In the genomic region with DNA sequence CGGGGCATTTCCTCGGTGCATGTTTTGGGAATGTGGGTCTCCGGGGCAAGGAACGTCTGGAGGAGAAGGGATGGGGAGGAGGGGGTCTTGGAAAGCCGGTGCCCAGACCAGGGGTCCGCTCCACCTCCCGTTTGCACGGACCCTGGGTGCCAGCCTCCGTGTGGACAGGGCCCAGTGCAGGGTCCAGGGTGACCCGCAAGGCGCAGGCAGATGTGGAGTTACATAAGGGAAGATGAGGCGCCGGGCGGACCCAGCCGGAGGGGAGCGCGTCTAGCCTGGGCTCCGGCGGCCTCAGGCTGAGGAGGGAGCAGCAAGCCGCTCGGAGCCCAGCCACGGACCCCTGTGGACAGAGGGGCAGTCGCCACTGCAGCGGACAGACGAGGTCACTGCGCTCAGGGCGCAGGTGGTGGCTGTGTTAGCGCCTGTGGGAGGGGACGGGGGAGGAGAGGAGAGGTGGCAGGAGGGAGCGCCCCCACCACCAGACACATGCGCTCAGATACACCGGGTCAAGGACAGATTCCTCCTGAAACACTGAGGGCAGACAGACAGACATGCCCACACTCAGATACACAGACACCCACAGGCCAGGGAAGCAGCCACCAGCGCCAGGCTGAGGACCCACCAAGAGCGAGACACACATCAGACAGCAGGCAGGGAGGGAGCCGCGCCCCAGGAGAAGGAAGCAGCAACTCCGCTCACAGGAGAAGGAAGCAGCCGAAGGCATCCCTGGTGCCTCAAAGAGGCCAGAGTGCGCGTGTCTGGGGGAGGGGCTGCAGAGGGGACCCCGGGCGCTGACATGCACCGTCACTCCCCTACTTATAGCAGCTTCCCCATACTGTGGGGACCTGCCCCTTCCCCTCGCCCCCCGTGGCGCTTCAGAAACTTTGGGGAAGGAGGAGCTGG, we compare ENCODE assay signal across 1 cellular context.
A peak's percentile ranks its signal among the peaks of the same experiment; 100 is the strongest.
TF ChIP-seq lines count a peak whose summit lies in the region.

No MANE protein-coding gene starts in this region.

TF ChIP-seq in HepG2, 621 proteins besides CTCF, POLR2A, EP300 and RAD21 (continued from another document):
- TF ChIP-seq, protein P1, sequence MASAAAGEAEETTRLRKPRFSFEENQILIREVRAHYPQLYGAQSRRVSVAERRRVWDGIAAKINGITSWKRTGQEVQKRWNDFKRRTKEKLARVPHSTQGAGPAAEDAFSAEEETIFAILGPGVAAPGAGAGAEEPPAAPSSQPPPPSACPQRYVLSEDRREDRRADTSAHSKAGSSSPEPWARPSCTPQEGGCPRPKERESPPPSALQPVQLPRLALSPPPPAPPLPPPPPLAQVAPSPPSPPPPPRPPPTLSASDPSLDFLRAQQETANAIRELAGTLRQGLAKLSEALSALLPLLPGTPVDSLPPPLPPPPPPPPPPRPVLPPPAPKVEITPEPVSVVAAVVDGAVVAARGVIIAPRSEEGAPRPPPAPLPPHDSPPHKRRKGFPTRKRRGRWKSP (CRISPR knock-in tag; IDR thresholded peaks at IDR 0.05), result peak; percentile 53; the same call in 1 of the 2 replicates
- TF ChIP-seq ZNF550 (CRISPR knock-in tag; IDR thresholded peaks at IDR 0.05; ENCODE audit: borderline replicate concordance), result 0 out of 2 replicates have a peak, but pooled peaks have one; percentile 47
- TF ChIP-seq, protein P2, sequence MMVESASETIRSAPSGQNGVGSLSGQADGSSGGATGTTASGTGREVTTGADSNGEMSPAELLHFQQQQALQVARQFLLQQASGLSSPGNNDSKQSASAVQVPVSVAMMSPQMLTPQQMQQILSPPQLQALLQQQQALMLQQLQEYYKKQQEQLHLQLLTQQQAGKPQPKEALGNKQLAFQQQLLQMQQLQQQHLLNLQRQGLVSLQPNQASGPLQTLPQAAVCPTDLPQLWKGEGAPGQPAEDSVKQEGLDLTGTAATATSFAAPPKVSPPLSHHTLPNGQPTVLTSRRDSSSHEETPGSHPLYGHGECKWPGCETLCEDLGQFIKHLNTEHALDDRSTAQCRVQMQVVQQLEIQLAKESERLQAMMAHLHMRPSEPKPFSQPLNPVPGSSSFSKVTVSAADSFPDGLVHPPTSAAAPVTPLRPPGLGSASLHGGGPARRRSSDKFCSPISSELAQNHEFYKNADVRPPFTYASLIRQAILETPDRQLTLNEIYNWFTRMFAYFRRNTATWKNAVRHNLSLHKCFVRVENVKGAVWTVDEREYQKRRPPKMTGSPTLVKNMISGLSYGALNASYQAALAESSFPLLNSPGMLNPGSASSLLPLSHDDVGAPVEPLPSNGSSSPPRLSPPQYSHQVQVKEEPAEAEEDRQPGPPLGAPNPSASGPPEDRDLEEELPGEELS (CRISPR knock-in tag; IDR thresholded peaks at IDR 0.05), result no peak
- no peak for TF ChIP-seq NR2F6 (IDR thresholded peaks at IDR 0.05)
- TF ChIP-seq NR2F6 (CRISPR knock-in tag; IDR thresholded peaks at IDR 0.05), result 0 out of 2 replicates have a peak, but pooled peaks have one; percentile 12
- TF ChIP-seq GFI1 (CRISPR knock-in tag; IDR thresholded peaks at IDR 0.05; ENCODE audit: borderline replicate concordance), result no peak
- TF ChIP-seq TBX2 (CRISPR knock-in tag; IDR thresholded peaks at IDR 0.05; ENCODE audit: borderline replicate concordance), result peak; percentile 6; the same call in 1 of the 2 replicates
- 0 out of 2 replicates have a peak, but pooled peaks have one; percentile 68 for TF ChIP-seq ZNF468 (CRISPR knock-in tag; IDR thresholded peaks at IDR 0.05)
- no peak for TF ChIP-seq BCL3 (CRISPR knock-in tag; IDR thresholded peaks at IDR 0.05)
- peak; percentile 34 for TF ChIP-seq HNRNPK (IDR thresholded peaks at IDR 0.05; ENCODE audit: low read depth, low read length, poor library complexity, severe bottlenecking)
- TF ChIP-seq GTF2F1 (IDR thresholded peaks at IDR 0.05; ENCODE audit: low read length), result no peak
- TF ChIP-seq, protein P3, sequence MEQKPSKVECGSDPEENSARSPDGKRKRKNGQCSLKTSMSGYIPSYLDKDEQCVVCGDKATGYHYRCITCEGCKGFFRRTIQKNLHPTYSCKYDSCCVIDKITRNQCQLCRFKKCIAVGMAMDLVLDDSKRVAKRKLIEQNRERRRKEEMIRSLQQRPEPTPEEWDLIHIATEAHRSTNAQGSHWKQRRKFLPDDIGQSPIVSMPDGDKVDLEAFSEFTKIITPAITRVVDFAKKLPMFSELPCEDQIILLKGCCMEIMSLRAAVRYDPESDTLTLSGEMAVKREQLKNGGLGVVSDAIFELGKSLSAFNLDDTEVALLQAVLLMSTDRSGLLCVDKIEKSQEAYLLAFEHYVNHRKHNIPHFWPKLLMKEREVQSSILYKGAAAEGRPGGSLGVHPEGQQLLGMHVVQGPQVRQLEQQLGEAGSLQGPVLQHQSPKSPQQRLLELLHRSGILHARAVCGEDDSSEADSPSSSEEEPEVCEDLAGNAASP (CRISPR knock-in tag; IDR thresholded peaks at IDR 0.05; ENCODE audit: borderline replicate concordance), result no peak
